1 cellular context compared by ENCODE assay signal in the genomic region with DNA sequence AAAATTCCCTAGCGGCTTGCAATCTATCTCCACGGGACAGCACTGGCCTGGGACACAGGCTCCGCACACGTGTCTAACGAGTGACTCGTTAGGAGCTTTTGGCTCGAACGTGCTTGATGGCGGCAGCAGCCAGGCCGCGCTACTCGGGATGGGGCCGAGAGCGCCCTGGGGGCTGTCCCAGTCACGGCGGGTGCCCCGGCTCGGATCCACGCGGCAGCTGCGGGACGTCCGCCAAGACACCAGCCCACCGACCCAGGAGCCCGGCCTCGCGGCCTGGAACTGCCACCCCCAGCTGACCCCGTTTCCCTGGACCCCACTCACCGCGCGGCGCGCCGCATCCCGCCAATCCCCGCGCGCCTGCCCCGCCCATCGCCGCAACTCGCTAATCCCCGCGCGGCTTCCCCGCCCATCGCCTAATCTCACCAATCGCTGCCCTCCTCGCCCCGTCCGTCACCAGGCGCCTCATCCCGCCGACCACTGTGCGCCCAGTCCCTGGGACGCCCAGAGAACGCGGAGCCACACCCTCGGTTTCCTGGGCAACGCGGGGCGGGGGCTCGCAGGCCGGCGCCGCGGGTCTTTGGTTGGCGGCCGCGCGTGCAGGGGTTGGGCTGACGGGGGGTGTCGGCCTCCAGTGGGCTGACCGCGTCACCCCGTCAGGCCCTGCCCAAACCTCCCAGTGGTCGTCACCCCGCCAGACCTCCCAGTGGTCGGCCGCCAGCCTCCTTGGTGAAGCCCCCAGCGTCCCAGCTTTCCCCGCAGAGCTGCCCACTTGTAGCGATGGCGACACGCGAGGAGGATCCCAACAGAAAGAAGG.
TF ChIP-seq lines count a peak whose summit lies in the region.

A gene (minus strand): TSS at position 359 of the 814 bp plus-strand sequence. CDS start 1,495 bp downstream, outside the sequence.

TF ChIP-seq in HepG2, 621 proteins besides CTCF, POLR2A, EP300 and RAD21 (continued from another document and continues in another):
- TF ChIP-seq LCORL (IDR thresholded peaks at IDR 0.05) (no peak), LCORL (CRISPR knock-in tag; IDR thresholded peaks at IDR 0.05) (peak; percentile 42; the same call in 1 of the 2 replicates), ZNF841 (CRISPR knock-in tag; IDR thresholded peaks at IDR 0.05; ENCODE audit: borderline replicate concordance) (no peak), PCBP1 (IDR thresholded peaks at IDR 0.05; ENCODE audit: borderline replicate concordance, low read depth, low read length) (0 out of 2 replicates have a peak, but pooled peaks have one; percentile 35), HDAC1 (CRISPR knock-in tag; IDR thresholded peaks at IDR 0.05) (peak; percentile 87), ZNF367 (CRISPR knock-in tag; IDR thresholded peaks at IDR 0.05; ENCODE audit: borderline replicate concordance) (no peak), IKZF1 (IDR thresholded peaks at IDR 0.05) (no peak), ZNF549 (CRISPR knock-in tag; IDR thresholded peaks at IDR 0.05) (no peak), POLR2AphosphoS2 (IDR thresholded peaks at IDR 0.05; ENCODE audit: low read depth, low read length) (no peak), FIP1L1 (IDR thresholded peaks at IDR 0.05; ENCODE audit: borderline replicate concordance, insufficient read depth, low read depth, low read length) (no peak), SPEN (CRISPR knock-in tag; IDR thresholded peaks at IDR 0.05; ENCODE audit: low read depth) (peak; percentile 38), ZNF589 (CRISPR knock-in tag; conservative IDR thresholded peaks at IDR 0.05) (0 out of 2 replicates have a peak, but pooled peaks have one; percentile 22), ZFP36L2 (CRISPR knock-in tag; IDR thresholded peaks at IDR 0.05) (no peak), MAF1 (CRISPR knock-in tag; IDR thresholded peaks at IDR 0.05; ENCODE audit: borderline replicate concordance) (no peak), PAWR (CRISPR knock-in tag; IDR thresholded peaks at IDR 0.05; ENCODE audit: borderline replicate concordance) (no peak), ZNF232 (CRISPR knock-in tag; IDR thresholded peaks at IDR 0.05; ENCODE audit: borderline replicate concordance) (peak; percentile 67; the same call in 1 of the 2 replicates), ARHGAP35 (CRISPR knock-in tag; IDR thresholded peaks at IDR 0.05; ENCODE audit: borderline replicate concordance) (peak; percentile 78), ZFY (CRISPR knock-in tag; IDR thresholded peaks at IDR 0.05) (peak; percentile 96), RFX5 (IDR thresholded peaks at IDR 0.05; ENCODE audit: low read depth, low read length) (peak; percentile 94), SYNCRIP (IDR thresholded peaks at IDR 0.05; ENCODE audit: insufficient read depth, low read depth, low read length) (no peak), HIVEP1 (CRISPR knock-in tag; IDR thresholded peaks at IDR 0.05) (no peak), ZNF724P (CRISPR knock-in tag; IDR thresholded peaks at IDR 0.05; ENCODE audit: borderline replicate concordance) (peak; percentile 72; the same call in 1 of the 2 replicates), ZNF354B (CRISPR knock-in tag; IDR thresholded peaks at IDR 0.05) (no peak), RELA (CRISPR knock-in tag; IDR thresholded peaks at IDR 0.05) (no peak)
- TF ChIP-seq, protein P1, sequence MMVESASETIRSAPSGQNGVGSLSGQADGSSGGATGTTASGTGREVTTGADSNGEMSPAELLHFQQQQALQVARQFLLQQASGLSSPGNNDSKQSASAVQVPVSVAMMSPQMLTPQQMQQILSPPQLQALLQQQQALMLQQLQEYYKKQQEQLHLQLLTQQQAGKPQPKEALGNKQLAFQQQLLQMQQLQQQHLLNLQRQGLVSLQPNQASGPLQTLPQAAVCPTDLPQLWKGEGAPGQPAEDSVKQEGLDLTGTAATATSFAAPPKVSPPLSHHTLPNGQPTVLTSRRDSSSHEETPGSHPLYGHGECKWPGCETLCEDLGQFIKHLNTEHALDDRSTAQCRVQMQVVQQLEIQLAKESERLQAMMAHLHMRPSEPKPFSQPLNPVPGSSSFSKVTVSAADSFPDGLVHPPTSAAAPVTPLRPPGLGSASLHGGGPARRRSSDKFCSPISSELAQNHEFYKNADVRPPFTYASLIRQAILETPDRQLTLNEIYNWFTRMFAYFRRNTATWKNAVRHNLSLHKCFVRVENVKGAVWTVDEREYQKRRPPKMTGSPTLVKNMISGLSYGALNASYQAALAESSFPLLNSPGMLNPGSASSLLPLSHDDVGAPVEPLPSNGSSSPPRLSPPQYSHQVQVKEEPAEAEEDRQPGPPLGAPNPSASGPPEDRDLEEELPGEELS (CRISPR knock-in tag; IDR thresholded peaks at IDR 0.05) = no peak
- TF ChIP-seq, protein P2, sequence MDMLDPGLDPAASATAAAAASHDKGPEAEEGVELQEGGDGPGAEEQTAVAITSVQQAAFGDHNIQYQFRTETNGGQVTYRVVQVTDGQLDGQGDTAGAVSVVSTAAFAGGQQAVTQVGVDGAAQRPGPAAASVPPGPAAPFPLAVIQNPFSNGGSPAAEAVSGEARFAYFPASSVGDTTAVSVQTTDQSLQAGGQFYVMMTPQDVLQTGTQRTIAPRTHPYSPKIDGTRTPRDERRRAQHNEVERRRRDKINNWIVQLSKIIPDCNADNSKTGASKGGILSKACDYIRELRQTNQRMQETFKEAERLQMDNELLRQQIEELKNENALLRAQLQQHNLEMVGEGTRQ (IDR thresholded peaks at IDR 0.05; ENCODE audit: low read depth, low read length) = no peak
- TF ChIP-seq, protein P2 (CRISPR knock-in tag; IDR thresholded peaks at IDR 0.05; ENCODE audit: borderline replicate concordance) = peak; percentile 29; the same call in 1 of the 2 replicates
- TF ChIP-seq, protein P3, sequence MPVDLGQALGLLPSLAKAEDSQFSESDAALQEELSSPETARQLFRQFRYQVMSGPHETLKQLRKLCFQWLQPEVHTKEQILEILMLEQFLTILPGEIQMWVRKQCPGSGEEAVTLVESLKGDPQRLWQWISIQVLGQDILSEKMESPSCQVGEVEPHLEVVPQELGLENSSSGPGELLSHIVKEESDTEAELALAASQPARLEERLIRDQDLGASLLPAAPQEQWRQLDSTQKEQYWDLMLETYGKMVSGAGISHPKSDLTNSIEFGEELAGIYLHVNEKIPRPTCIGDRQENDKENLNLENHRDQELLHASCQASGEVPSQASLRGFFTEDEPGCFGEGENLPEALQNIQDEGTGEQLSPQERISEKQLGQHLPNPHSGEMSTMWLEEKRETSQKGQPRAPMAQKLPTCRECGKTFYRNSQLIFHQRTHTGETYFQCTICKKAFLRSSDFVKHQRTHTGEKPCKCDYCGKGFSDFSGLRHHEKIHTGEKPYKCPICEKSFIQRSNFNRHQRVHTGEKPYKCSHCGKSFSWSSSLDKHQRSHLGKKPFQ (CRISPR knock-in tag; IDR thresholded peaks at IDR 0.05; ENCODE audit: insufficient replicate concordance) = peak; percentile 75
- TF ChIP-seq, protein P4, sequence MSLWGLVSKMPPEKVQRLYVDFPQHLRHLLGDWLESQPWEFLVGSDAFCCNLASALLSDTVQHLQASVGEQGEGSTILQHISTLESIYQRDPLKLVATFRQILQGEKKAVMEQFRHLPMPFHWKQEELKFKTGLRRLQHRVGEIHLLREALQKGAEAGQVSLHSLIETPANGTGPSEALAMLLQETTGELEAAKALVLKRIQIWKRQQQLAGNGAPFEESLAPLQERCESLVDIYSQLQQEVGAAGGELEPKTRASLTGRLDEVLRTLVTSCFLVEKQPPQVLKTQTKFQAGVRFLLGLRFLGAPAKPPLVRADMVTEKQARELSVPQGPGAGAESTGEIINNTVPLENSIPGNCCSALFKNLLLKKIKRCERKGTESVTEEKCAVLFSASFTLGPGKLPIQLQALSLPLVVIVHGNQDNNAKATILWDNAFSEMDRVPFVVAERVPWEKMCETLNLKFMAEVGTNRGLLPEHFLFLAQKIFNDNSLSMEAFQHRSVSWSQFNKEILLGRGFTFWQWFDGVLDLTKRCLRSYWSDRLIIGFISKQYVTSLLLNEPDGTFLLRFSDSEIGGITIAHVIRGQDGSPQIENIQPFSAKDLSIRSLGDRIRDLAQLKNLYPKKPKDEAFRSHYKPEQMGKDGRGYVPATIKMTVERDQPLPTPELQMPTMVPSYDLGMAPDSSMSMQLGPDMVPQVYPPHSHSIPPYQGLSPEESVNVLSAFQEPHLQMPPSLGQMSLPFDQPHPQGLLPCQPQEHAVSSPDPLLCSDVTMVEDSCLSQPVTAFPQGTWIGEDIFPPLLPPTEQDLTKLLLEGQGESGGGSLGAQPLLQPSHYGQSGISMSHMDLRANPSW (CRISPR knock-in tag; IDR thresholded peaks at IDR 0.05; ENCODE audit: borderline replicate concordance) = no peak; the same call in 1 of the 2 replicates
- TF ChIP-seq, protein P5, sequence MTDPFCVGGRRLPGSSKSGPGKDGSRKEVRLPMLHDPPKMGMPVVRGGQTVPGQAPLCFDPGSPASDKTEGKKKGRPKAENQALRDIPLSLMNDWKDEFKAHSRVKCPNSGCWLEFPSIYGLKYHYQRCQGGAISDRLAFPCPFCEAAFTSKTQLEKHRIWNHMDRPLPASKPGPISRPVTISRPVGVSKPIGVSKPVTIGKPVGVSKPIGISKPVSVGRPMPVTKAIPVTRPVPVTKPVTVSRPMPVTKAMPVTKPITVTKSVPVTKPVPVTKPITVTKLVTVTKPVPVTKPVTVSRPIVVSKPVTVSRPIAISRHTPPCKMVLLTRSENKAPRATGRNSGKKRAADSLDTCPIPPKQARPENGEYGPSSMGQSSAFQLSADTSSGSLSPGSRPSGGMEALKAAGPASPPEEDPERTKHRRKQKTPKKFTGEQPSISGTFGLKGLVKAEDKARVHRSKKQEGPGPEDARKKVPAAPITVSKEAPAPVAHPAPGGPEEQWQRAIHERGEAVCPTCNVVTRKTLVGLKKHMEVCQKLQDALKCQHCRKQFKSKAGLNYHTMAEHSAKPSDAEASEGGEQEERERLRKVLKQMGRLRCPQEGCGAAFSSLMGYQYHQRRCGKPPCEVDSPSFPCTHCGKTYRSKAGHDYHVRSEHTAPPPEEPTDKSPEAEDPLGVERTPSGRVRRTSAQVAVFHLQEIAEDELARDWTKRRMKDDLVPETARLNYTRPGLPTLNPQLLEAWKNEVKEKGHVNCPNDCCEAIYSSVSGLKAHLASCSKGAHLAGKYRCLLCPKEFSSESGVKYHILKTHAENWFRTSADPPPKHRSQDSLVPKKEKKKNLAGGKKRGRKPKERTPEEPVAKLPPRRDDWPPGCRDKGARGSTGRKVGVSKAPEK (CRISPR knock-in tag; IDR thresholded peaks at IDR 0.05; ENCODE audit: borderline replicate concordance) = no peak
- TF ChIP-seq, protein P6, sequence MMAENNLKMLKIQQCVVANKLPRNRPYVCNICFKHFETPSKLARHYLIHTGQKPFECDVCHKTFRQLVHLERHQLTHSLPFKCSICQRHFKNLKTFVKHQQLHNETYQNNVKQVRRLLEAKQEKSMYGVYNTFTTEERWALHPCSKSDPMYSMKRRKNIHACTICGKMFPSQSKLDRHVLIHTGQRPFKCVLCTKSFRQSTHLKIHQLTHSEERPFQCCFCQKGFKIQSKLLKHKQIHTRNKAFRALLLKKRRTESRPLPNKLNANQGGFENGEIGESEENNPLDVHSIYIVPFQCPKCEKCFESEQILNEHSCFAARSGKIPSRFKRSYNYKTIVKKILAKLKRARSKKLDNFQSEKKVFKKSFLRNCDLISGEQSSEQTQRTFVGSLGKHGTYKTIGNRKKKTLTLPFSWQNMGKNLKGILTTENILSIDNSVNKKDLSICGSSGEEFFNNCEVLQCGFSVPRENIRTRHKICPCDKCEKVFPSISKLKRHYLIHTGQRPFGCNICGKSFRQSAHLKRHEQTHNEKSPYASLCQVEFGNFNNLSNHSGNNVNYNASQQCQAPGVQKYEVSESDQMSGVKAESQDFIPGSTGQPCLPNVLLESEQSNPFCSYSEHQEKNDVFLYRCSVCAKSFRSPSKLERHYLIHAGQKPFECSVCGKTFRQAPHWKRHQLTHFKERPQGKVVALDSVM (CRISPR knock-in tag; IDR thresholded peaks at IDR 0.05) = peak; percentile 66
- TF ChIP-seq, protein P7, sequence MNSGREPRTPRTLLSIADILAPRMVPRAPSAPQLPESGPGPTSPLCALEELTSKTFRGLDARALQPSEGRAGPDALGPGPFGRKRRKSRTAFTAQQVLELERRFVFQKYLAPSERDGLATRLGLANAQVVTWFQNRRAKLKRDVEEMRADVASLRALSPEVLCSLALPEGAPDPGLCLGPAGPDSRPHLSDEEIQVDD (CRISPR knock-in tag; IDR thresholded peaks at IDR 0.05; ENCODE audit: borderline replicate concordance) = peak; percentile 46; the same call in 1 of the 2 replicates
- TF ChIP-seq, protein P8, sequence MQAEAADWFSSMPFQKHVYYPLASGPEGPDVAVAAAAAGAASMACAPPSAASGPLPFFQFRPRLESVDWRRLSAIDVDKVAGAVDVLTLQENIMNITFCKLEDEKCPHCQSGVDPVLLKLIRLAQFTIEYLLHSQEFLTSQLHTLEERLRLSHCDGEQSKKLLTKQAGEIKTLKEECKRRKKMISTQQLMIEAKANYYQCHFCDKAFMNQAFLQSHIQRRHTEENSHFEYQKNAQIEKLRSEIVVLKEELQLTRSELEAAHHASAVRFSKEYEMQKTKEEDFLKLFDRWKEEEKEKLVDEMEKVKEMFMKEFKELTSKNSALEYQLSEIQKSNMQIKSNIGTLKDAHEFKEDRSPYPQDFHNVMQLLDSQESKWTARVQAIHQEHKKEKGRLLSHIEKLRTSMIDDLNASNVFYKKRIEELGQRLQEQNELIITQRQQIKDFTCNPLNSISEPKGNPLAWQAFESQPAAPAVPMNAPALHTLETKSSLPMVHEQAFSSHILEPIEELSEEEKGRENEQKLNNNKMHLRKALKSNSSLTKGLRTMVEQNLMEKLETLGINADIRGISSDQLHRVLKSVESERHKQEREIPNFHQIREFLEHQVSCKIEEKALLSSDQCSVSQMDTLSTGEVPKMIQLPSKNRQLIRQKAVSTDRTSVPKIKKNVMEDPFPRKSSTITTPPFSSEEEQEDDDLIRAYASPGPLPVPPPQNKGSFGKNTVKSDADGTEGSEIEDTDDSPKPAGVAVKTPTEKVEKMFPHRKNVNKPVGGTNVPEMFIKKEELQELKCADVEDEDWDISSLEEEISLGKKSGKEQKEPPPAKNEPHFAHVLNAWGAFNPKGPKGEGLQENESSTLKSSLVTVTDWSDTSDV (CRISPR knock-in tag; IDR thresholded peaks at IDR 0.05) = peak; percentile 86; the same call in 1 of the 2 replicates
- TF ChIP-seq, protein P9, sequence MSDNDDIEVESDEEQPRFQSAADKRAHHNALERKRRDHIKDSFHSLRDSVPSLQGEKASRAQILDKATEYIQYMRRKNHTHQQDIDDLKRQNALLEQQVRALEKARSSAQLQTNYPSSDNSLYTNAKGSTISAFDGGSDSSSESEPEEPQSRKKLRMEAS (IDR thresholded peaks at IDR 0.05) = peak; percentile 93
- TF ChIP-seq, protein P10, sequence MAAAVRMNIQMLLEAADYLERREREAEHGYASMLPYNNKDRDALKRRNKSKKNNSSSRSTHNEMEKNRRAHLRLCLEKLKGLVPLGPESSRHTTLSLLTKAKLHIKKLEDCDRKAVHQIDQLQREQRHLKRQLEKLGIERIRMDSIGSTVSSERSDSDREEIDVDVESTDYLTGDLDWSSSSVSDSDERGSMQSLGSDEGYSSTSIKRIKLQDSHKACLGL (CRISPR knock-in tag; IDR thresholded peaks at IDR 0.05) = peak; percentile 94
